ENCODE assay signal across 8 cellular contexts in the genomic region with DNA sequence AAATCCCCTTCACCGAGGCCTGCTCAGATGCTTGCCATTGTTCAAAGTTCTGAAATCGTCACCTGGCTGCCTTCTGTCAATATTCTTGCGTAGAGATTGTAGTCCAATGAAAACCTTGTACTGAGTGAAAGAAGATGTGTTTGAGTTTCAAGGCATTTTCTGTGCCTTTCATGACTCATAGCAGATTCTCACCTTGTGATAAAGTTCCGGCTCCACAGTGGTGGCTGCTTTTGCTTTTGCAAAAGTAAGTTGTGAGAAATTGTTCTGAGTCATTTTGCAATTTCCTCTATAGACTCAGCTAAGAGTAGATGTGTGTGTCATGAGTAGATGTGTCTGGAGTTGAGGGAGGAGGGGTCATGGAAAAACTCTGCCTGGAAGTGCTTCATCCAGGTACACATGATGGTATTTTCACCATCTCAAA. TPM values are rescaled to one million over a fixed set of nuclear protein-coding genes. Genes with fewer than 3 reads are reported as not detected.
A peak's percentile ranks its signal among the peaks of the same experiment; 100 is the strongest.
DNase-seq lines count a peak whose midpoint lies in the region; ATAC-seq and TF ChIP-seq lines count a peak whose summit lies in the region.

No MANE protein-coding gene starts in this region.

- no peaks in the 10 kb centered on the region for H3K36me3 Mint-ChIP-seq in natural killer cell

- ATAC-seq in GM21619 (IDR thresholded peaks at IDR 0.05; ENCODE audit: unreplicated experiment), result peak; percentile 96
- ATAC-seq in natural killer cell, result peak; percentile 48 to 85 (median 85)
- ATAC-seq in Right ventricle myocardium superior (ENCODE audit: poor library complexity), result no peak

- H3K36me3 ChIP-seq in GM06990 (ENCODE audit: control insufficient read depth, insufficient read depth, low read length) (peaks cover 25% of the 10 kb centered on the region), HUES48 (ENCODE audit: control insufficient read depth, insufficient read depth, low read length) (no peaks in the 10 kb centered on the region)

- peak overlapping the region; percentile 32 for H3K27ac ChIP-seq in HUES48 (ENCODE audit: low read depth, low read length)

- H3K9me3 Mint-ChIP-seq in natural killer cell, result no peaks in the 10 kb centered on the region

- H3K27me3 ChIP-seq in GM06990 (replicated peaks; ENCODE audit: control insufficient read depth, insufficient read depth, low read length) (no peaks in the 10 kb centered on the region), HUES48 (ENCODE audit: control insufficient read depth, insufficient read depth, low read length) (no peaks in the 10 kb centered on the region)

- H3K27me3 Mint-ChIP-seq in natural killer cell (ENCODE audit: low read depth in 2 of 2), result peaks cover 2 to 21% of the 10 kb centered on the region in 2 donors

- peaks cover 24% of the 10 kb centered on the region for H3K4me1 ChIP-seq in HUES48 (ENCODE audit: control insufficient read depth, insufficient read depth, low read length)

- peak; percentile 70 for DNase-seq in GM06990 (ENCODE audit: extremely low read depth, insufficient read length)
- peak; percentile 26 for DNase-seq in activated T-helper 9 cell treated with anti-CD3 and anti-CD28 coated beads, Interleukin-2, amount 50 U/mL, for 16 hours (ENCODE audit: low read depth)
- no peak for DNase-seq in natural killer cell
- no peak for DNase-seq in hippocampal formation (lab: John Stamatoyannopoulos, UW)
- no peak for DNase-seq in Right ventricle myocardium superior
- no peak for DNase-seq in ureter (ENCODE audit: low spot score)

- H3K9me3 ChIP-seq in HUES48 (ENCODE audit: control insufficient read depth, insufficient read depth, low read length), result no peaks in the 10 kb centered on the region

- H3K4me3 Mint-ChIP-seq in natural killer cell, result no peak overlapping the region

- peak overlapping the region; percentile 53 to 75 for H3K27ac Mint-ChIP-seq in natural killer cell

- H3K4me1 Mint-ChIP-seq in natural killer cell, result peaks cover 0 to 7% of the 10 kb centered on the region in 2 donors

- TF ChIP-seq CTCF in GM06990 (IDR thresholded peaks at IDR 0.05; ENCODE audit: insufficient read depth, low read length, poor library complexity, severe bottlenecking) (no peak), natural killer cell (IDR thresholded peaks at IDR 0.05) (no peak)

- peak overlapping the region; percentile 0; the same call in 1 of the 2 replicates for H3K4me3 ChIP-seq in GM06990 (replicated peaks; ENCODE audit: low read depth, low read length)
- H3K4me3 ChIP-seq in HUES48 (ENCODE audit: low read depth, low read length), result no peak overlapping the region

- no peak overlapping the region for H3K9ac ChIP-seq in HUES48 (ENCODE audit: low read depth, low read length)

- intact Hi-C loops in natural killer cell (cut with micrococcal nuclease), result no loop called here
- intact Hi-C loops in Right ventricle myocardium superior (cut with DNase I), result no loop called here

RNA-seq across cellular contexts. Expression of a gene that starts 39.8 kb away (rescaled TPM):
- total RNA-seq in natural killer cell (not detected), Right ventricle myocardium superior (not detected), ureter (not detected)

Comparison
In these comparisons a context has a peak if more than half of its experiments do, and no peak if none do; other contexts are left out.
1. DNase-seq: peak in GM06990 (single experiment) and activated T-helper 9 cell treated with anti-CD3 and anti-CD28 coated beads, Interleukin-2, amount 50 U/mL, for 16 hours (single experiment); none in natural killer cell (single experiment), hippocampal formation (0 of 2), Right ventricle myocardium superior (single experiment) and ureter (single experiment).